8 cellular contexts compared by ENCODE assay signal in the genomic region with DNA sequence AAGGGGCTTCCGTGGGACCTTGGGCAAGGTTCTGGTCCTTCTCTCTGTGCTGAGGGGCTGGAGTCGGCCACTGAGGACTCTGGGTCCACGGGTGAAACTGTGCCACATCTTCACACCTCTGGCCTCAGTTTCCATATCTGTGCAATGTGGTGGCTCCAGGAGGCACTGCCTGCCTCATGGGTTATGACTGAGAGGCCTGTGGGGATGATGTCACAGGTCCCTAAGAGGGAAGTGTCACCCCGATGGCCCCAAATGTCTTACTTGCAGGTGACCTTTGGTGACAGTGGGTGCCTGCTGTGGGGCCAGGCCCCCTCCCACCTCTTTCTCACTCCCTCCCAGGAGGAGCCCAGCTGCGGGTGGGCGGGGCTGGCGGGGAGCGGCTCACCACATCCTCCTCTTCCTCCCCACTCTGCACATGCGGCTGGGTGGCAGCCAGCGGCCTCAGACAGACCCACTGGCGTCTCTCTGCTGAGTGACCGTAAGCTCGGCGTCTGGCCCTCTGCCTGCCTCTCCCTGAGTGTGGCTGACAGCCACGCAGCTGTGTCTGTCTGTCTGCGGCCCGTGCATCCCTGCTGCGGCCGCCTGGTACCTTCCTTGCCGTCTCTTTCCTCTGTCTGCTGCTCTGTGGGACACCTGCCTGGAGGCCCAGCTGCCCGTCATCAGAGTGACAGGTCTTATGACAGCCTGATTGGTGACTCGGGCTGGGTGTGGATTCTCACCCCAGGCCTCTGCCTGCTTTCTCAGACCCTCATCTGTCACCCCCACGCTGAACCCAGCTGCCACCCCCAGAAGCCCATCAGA. TPM values are rescaled to one million over a fixed set of nuclear protein-coding genes. Genes with fewer than 3 reads are reported as not detected.
DNase-seq lines count a peak whose midpoint lies in the region; ATAC-seq and TF ChIP-seq lines count a peak whose summit lies in the region.

IL21R (plus strand) TSS at position 407 of the 801 bp plus-strand sequence. CDS start 27,898 bp downstream, outside the sequence.

- H3K9me2 ChIP-seq in PC-3 (replicated peaks; ENCODE audit: low read length) = no peaks in the 10 kb centered on the region

- no peaks in the 10 kb centered on the region for H3K36me3 ChIP-seq in PC-3 (ENCODE audit: low read depth, low read length)
- no peaks in the 10 kb centered on the region for H3K36me3 ChIP-seq in testis (ENCODE audit: low read depth, missing control alignments)

- no peak within 1 kb of the TSS for H3K9ac ChIP-seq in PC-3 (ENCODE audit: low read length)

- H3K27me3 ChIP-seq in PC-3 (ENCODE audit: low read length) = no peaks in the 10 kb centered on the region
- H3K27me3 ChIP-seq in testis = no peaks in the 10 kb centered on the region

- H4K20me1 ChIP-seq in PC-3 (ENCODE audit: low read length) = no peaks in the 10 kb centered on the region

- no peak within 1 kb of the TSS for H3K4me3 ChIP-seq in PC-3 (ENCODE audit: low read length)
- H3K4me3 ChIP-seq in testis = no peak within 1 kb of the TSS

- WGBS in testis, 2 donors = 35 to 41% methylated on average over 11 to 23 of the region's 23 CpGs

- POLR2A ChIA-PET in PC-3 (lab: Charles Lee; ENCODE audit: unreplicated experiment) = no interaction called here

- no TSS peak for BruUV-seq in PC-3 (replicated peaks; lab: Mats Ljungman, UMichigan)

- H3K4me2 ChIP-seq in PC-3 (ENCODE audit: low read length) = peak within 1 kb of the TSS; percentile 53

- H3K9me3 ChIP-seq in PC-3 (ENCODE audit: low read length) (no peaks in the 10 kb centered on the region), testis (no peaks in the 10 kb centered on the region)

- no peak within 1 kb of the TSS for H2AFZ ChIP-seq in PC-3 (ENCODE audit: low read length)

- DNase-seq in SHP77 (lab: John Stamatoyannopoulos, UW) (peak; percentile 24 to 49), SHP77 treated with DMSO at 0.1 percent for 48 hours (lab: John Stamatoyannopoulos, UW) (no peak), PC-3 (no peak), Right ventricle myocardium superior (peak; percentile 86), testis (no peak)
- DNase-seq in activated T-cell treated with anti-CD3 and anti-CD28 coated beads, Interleukin-2, amount 50 U/mL, for 48 hours = peak; percentile 87 to 91
- DNase-seq in stimulated activated CD4-positive, alpha-beta T cell treated with anti-CD3 and anti-CD28 coated beads, Interleukin-2, amount 100 ng/mL, for 4 hours (ENCODE audit: low read depth) = peak; percentile 84

- intact Hi-C loops in PC-3 (cut with micrococcal nuclease) (no loop called here), Right ventricle myocardium superior (cut with DNase I) (no loop called here), testis (cut with DNase I; ENCODE audit: low total_unique reads) (no loop called here)

- TF ChIP-seq CTCF in PC-3 (conservative IDR thresholded peaks at IDR 0.05; ENCODE audit: low read depth, low read length) (no peak), testis (IDR thresholded peaks at IDR 0.05) (no peak)

- no peaks in the 10 kb centered on the region for H3K79me2 ChIP-seq in PC-3 (ENCODE audit: low read length)

- CTCF ChIA-PET in PC-3 (lab: Charles Lee) = no interaction called here

- no peaks in the 10 kb centered on the region for H3F3A ChIP-seq in PC-3 (ENCODE audit: low read length, unreplicated experiment)

- H3K4me1 ChIP-seq in PC-3 (ENCODE audit: insufficient read depth, low read length) = no peaks in the 10 kb centered on the region; the same call in 1 of the 2 replicates
- H3K4me1 ChIP-seq in testis = peaks cover 4% of the 10 kb centered on the region

- TF ChIP-seq POLR2A in testis (IDR thresholded peaks at IDR 0.05) = no peak

- ATAC-seq in HG03064 (IDR thresholded peaks at IDR 0.05; ENCODE audit: low read depth, unreplicated experiment) (peak; percentile 48), PC-3 (peak; percentile 48; the same call in 1 of the 2 replicates), Right ventricle myocardium superior (ENCODE audit: poor library complexity) (peak; percentile 85)

- H3K27ac ChIP-seq in PC-3 (ENCODE audit: low read length) = no peak within 1 kb of the TSS
- H3K27ac ChIP-seq in testis = no peak within 1 kb of the TSS

RNA-seq across cellular contexts. Expression of gene IL21R, which starts in this region (rescaled TPM):
- total RNA-seq in PC-3 (2014; rRNA removed) = 0.55 TPM in 1 of 2 replicates, not detected in the other
- total RNA-seq in Right ventricle myocardium superior = 0.13 TPM
- under 1 TPM; 0.31 to 0.87 TPM for total RNA-seq in testis
- 2.3 TPM for polyA plus RNA-seq in testis (ENCODE audit: insufficient read depth, low read depth, low replicate concordance)

Comparison
In these comparisons a context has a peak if more than half of its experiments do, and no peak if none do; other contexts are left out.
1. DNase-seq: peak in SHP77 (2 of 2), activated T-cell treated with anti-CD3 and anti-CD28 coated beads, Interleukin-2, amount 50 U/mL, for 48 hours (2 of 2) and stimulated activated CD4-positive, alpha-beta T cell treated with anti-CD3 and anti-CD28 coated beads, Interleukin-2, amount 100 ng/mL, for 4 hours (single experiment); none in SHP77 treated with DMSO at 0.1 percent for 48 hours (single experiment), PC-3 (single experiment) and testis (single experiment).
2. Peak in ATAC-seq and H3K4me2 ChIP-seq in PC-3; RNA of the gene not detected or under 1 TPM.
3. Peak in DNase-seq and ATAC-seq in Right ventricle myocardium superior; RNA of the gene not detected or under 1 TPM.
4. Peak in every context shown above with its lines, with median percentiles within 50 percentile points of each other: ATAC-seq.